In the genomic region with DNA sequence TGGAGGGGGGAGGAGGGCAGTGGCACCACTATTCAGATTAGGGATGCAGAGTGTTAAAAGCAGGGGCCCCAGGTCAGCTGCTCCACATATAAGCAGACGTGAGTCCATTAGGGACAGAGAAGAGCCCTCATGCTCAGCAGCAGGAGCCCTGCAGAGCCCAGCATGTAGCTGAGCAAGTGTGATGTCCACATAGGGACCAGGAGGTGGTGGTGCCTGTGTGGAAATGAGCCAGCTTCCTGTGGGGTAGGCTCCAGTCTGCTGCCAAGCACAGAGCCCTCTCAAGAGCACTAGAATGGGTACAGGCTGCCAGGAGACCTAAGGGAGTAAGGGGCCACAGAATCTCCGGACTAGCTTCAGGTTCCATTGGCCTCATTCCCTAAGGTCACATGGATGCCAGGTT, we compare ENCODE assay signal across 31 cellular contexts. TPM values are rescaled to one million over a fixed set of nuclear protein-coding genes. Genes with fewer than 3 reads are reported as not detected.
DNase-seq lines count a peak whose midpoint lies in the region; ATAC-seq, FAIRE-seq and TF ChIP-seq lines count a peak whose summit lies in the region.
"Had no signal": no experiment of that assay in that cellular context is flagged by ENCODE, and none has a peak within 500 bp of the region (broad histone marks: within the 10 kb centered on the region; RNA-seq: fewer than 3 reads in every experiment).

No MANE protein-coding gene starts in this region.

- H2BK12ac ChIP-seq in H1 (ENCODE audit: low read depth, low read length): peak overlapping the region; percentile 33; the same call in 1 of the 2 replicates

- no peak overlapping the region for H2BK20ac ChIP-seq in H1 (ENCODE audit: low read length)

- CTCF ChIA-PET in activated CD8-positive, alpha-beta memory T cell treated with anti-CD3 and anti-CD28 coated beads, Interleukin-2, amount 10 ng/mL, durations not matched to agents 7 days and 5 days (lab: Charles Lee): interaction anchor here (0.7 to 4.0 kb wide), 16 partner anchors 7 to 166 kb away, joined by 3 to 32 read pairs (median 4); a partner anchor contains a TSS
- CTCF ChIA-PET in H1 (lab: Charles Lee; ENCODE audit: partially characterized antibody): interaction anchor here (0.6 to 7.5 kb wide), 10 partner anchors 11 to 285 kb away, joined by 3 to 46 read pairs (median 5); a partner anchor contains a TSS
- CTCF ChIA-PET in SK-N-SH (lab: Yijun Ruan, JAX): interaction anchor here (0.6 to 1.9 kb wide), 3 partner anchors 17 to 1973 kb away, joined by 3 to 6 read pairs (median 4); no protein-coding TSS in a partner anchor

- WGBS in H1 (ENCODE audit: extremely low coverage in 1 of 2, insufficient coverage in 1 of 2, insufficient read length in 1 of 2, insufficient replicate concordance in 2 of 2, low coverage in 1 of 2, low lambda C conversion rate in 2 of 2, missing lambda C conversion rate in 1 of 2), 2 experiments: 78% methylated on average over 2 of the region's 2 CpGs; no CpG with 5 or more reads in 1 of the 2 experiments
- 69 to 75% methylated on average over 2 of the region's 2 CpGs for WGBS in lower leg skin, 2 donors
- WGBS in SK-N-SH (ENCODE audit: low lambda C conversion rate): 100% methylated on average over 1 of the region's 2 CpGs

- H3K9me3 ChIP-seq in H1 (ENCODE audit: insufficient read depth in 2 of 2, low read depth in 1 of 2, low read length in 1 of 2) (no peaks in the 10 kb centered on the region), SK-N-SH (no peaks in the 10 kb centered on the region)
- H3K9me3 ChIP-seq: esophagus squamous epithelium, left lung, stomach had no signal

- H3K27me3 Mint-ChIP-seq in activated CD8-positive, alpha-beta memory T cell treated with anti-CD3 and anti-CD28 coated beads, Interleukin-2, amount 10 ng/mL, durations not matched to agents 7 days and 5 days: peaks cover 7% of the 10 kb centered on the region

- no peak overlapping the region for H3K56ac ChIP-seq in H1 (replicated peaks; ENCODE audit: insufficient read length, low read depth, low read length)

- no peak overlapping the region for H3K4ac ChIP-seq in H1 (replicated peaks; ENCODE audit: insufficient read length, low read depth, low read length)

- no peaks in the 10 kb centered on the region for H3K36me3 ChIP-seq in H1 (ENCODE audit: control insufficient read depth in 2 of 4, insufficient read depth in 4 of 4, low read length in 3 of 4)
- H3K36me3 ChIP-seq in SK-N-SH (replicated peaks in 1 of 2; ENCODE audit: control insufficient read depth in 1 of 2, insufficient read depth in 2 of 2, low read length in 1 of 2): no peaks in the 10 kb centered on the region
- H3K36me3 ChIP-seq: brain microvascular endothelial cell, esophagus squamous epithelium, left lung, Peyer's patch, stomach had no signal

- H3K23me2 ChIP-seq in H1 (ENCODE audit: low read depth, low read length): peaks cover 3% of the 10 kb centered on the region; the same call in 1 of the 2 replicates

- TF ChIP-seq RAD21 in H1 (IDR thresholded peaks at IDR 0.05 in 1 of 2, conservative IDR thresholded peaks at IDR 0.05 in 1 of 2; ENCODE audit: low read depth in 2 of 2, low read length in 2 of 2) (no peak), SK-N-SH (IDR thresholded peaks at IDR 0.05; ENCODE audit: low read length) (no peak)

- no peak overlapping the region for H3K18ac ChIP-seq in H1 (ENCODE audit: extremely low read depth, low read length)

- H3K9ac ChIP-seq in H1 (replicated peaks in 1 of 4; ENCODE audit: extremely low read depth in 1 of 4, low read depth in 3 of 4, low read length in 3 of 4) (no peak overlapping the region), SK-N-SH (no peak overlapping the region)

- TF ChIP-seq CTCF in H1 (IDR thresholded peaks at IDR 0.05; ENCODE audit: control extremely low read depth in 1 of 3, insufficient read depth in 1 of 3, low read depth in 1 of 3, low read length in 3 of 3): no peak
- TF ChIP-seq CTCF in lower leg skin (IDR thresholded peaks at IDR 0.05): no peak
- no peak for TF ChIP-seq CTCF in SK-N-SH (IDR thresholded peaks at IDR 0.05)

- H3K4me1 Mint-ChIP-seq in activated CD8-positive, alpha-beta memory T cell treated with anti-CD3 and anti-CD28 coated beads, Interleukin-2, amount 10 ng/mL, durations not matched to agents 7 days and 5 days: peaks cover 74% of the 10 kb centered on the region

- no peak overlapping the region for H4K91ac ChIP-seq in H1 (replicated peaks; ENCODE audit: insufficient read length, low read length)

- H3K23ac ChIP-seq in H1 (ENCODE audit: insufficient read length): no peak overlapping the region

- H2BK5ac ChIP-seq in H1 (ENCODE audit: low read depth, low read length): no peak overlapping the region

- H3K9me3 Mint-ChIP-seq in activated CD8-positive, alpha-beta memory T cell treated with anti-CD3 and anti-CD28 coated beads, Interleukin-2, amount 10 ng/mL, durations not matched to agents 7 days and 5 days (ENCODE audit: low read depth): peaks cover 10% of the 10 kb centered on the region

- H3K14ac ChIP-seq in H1 (ENCODE audit: insufficient read length): no peak overlapping the region

- H4K8ac ChIP-seq in H1 (ENCODE audit: extremely low read depth, insufficient read depth, low read length): no peak overlapping the region

- H2AK5ac ChIP-seq in H1 (ENCODE audit: low read depth, low read length): no peak overlapping the region

- H3K79me1 ChIP-seq in H1 (ENCODE audit: low read depth, low read length): no peaks in the 10 kb centered on the region

- H3K79me2 ChIP-seq in H1 (ENCODE audit: control insufficient read depth in 1 of 2, insufficient read depth in 2 of 2, low read length in 2 of 2) (no peaks in the 10 kb centered on the region), SK-N-SH (ENCODE audit: insufficient read depth) (no peaks in the 10 kb centered on the region)

- no peaks in the 10 kb centered on the region for H3K9me2 ChIP-seq in SK-N-SH

- peak overlapping the region; percentile 19 for H3K4me3 Mint-ChIP-seq in activated CD8-positive, alpha-beta memory T cell treated with anti-CD3 and anti-CD28 coated beads, Interleukin-2, amount 10 ng/mL, durations not matched to agents 7 days and 5 days
- H3K4me3 Mint-ChIP-seq: activated CD4-positive, alpha-beta T cell treated with anti-CD3 and anti-CD28 coated beads, Interleukin-2, amount 10 ng/mL, durations not matched to agents 7 days and 5 days; activated naive CD4-positive, alpha-beta T cell treated with anti-CD3 and anti-CD28 coated beads, Interleukin-2, amount 10 ng/mL, durations not matched to agents 7 days and 5 days; WTC11 had no signal

- H3K4me3 ChIP-seq in H1 (ENCODE audit: extremely low read depth in 1 of 4, insufficient read depth in 2 of 4, low read depth in 3 of 4, low read length in 4 of 4) (no peak overlapping the region), lower leg skin (ENCODE audit: low read depth, poor library complexity, severe bottlenecking) (no peak overlapping the region), SK-N-SH (ENCODE audit: low read depth in 2 of 2, low read length in 1 of 2) (no peak overlapping the region)
- H3K4me3 ChIP-seq: dorsolateral prefrontal cortex, esophagus squamous epithelium, left lung, Peyer's patch, stomach had no signal

- H3K4me1 ChIP-seq in H1 (replicated peaks in 1 of 4; ENCODE audit: control insufficient read depth in 3 of 4, insufficient read depth in 4 of 4, low read length in 3 of 4) (no peaks in the 10 kb centered on the region; a peak in 1 of 7 replicates), SK-N-SH (ENCODE audit: control insufficient read depth in 1 of 2, insufficient read depth in 2 of 2, low read depth in 1 of 2, low read length in 1 of 2) (peaks cover 0 to 6% of the 10 kb centered on the region in 2 experiments; a peak in 1 of 4 replicates)
- H3K4me1 ChIP-seq: foreskin keratinocyte had no signal

- TF ChIP-seq POLR2A in H1 (IDR thresholded peaks at IDR 0.05; ENCODE audit: control extremely low read depth in 1 of 2, low read depth in 2 of 2, low read length in 2 of 2) (no peak), lower leg skin (IDR thresholded peaks at IDR 0.05) (no peak)

- intact Hi-C loops in lower leg skin (cut with DNase I; ENCODE audit: low total_unique reads): no loop called here

- H3K27me3 ChIP-seq in H1 (replicated peaks in 1 of 4; ENCODE audit: control insufficient read depth in 3 of 4, extremely low read depth in 1 of 4, insufficient read depth in 3 of 4, low read length in 3 of 4) (0 out of 7 replicates have a peak, but pooled peaks cover 0 to 1% (median 0%) of the 10 kb centered on the region in 4 experiments), SK-N-SH (ENCODE audit: insufficient read depth) (no peaks in the 10 kb centered on the region; the same call in 1 of the 2 replicates)
- H3K27me3 ChIP-seq: brain microvascular endothelial cell, Peyer's patch had no signal

- no peak overlapping the region for H2AFZ ChIP-seq in H1 (ENCODE audit: low read length)
- no peak overlapping the region for H2AFZ ChIP-seq in SK-N-SH (ENCODE audit: low read depth)

- peaks cover 14% of the 10 kb centered on the region for H3K36me3 Mint-ChIP-seq in activated CD8-positive, alpha-beta memory T cell treated with anti-CD3 and anti-CD28 coated beads, Interleukin-2, amount 10 ng/mL, durations not matched to agents 7 days and 5 days
- H3K36me3 Mint-ChIP-seq: activated naive CD4-positive, alpha-beta T cell treated with anti-CD3 and anti-CD28 coated beads, Interleukin-2, amount 10 ng/mL, durations not matched to agents 7 days and 5 days; WTC11 had no signal

- H3K27ac ChIP-seq in H1 (ENCODE audit: low read depth, low read length) (no peak overlapping the region), SK-N-SH (ENCODE audit: low read depth in 2 of 2, low read length in 1 of 2) (no peak overlapping the region)
- H3K27ac ChIP-seq: 22Rv1, brain microvascular endothelial cell, dorsolateral prefrontal cortex, esophagus squamous epithelium, foreskin keratinocyte, left lung, Peyer's patch, stomach had no signal

- no peak overlapping the region for H3K4me2 ChIP-seq in H1 (ENCODE audit: insufficient read depth in 1 of 2, low read depth in 2 of 2, low read length in 2 of 2)
- no peak overlapping the region for H3K4me2 ChIP-seq in SK-N-SH

- no peak overlapping the region for H2BK15ac ChIP-seq in H1 (ENCODE audit: low read length)

- H4K5ac ChIP-seq in H1 (ENCODE audit: insufficient read length, low read depth, low read length): no peak overlapping the region

- FAIRE-seq in H1 (lab: Jason Lieb, UNC): no peak
- FAIRE-seq: urothelium cell line had no signal

- no peaks in the 10 kb centered on the region for H3F3A ChIP-seq in SK-N-SH (replicated peaks; ENCODE audit: insufficient read depth)

- peak overlapping the region; percentile 82 for H3K27ac Mint-ChIP-seq in activated CD8-positive, alpha-beta memory T cell treated with anti-CD3 and anti-CD28 coated beads, Interleukin-2, amount 10 ng/mL, durations not matched to agents 7 days and 5 days
- H3K27ac Mint-ChIP-seq: activated naive CD4-positive, alpha-beta T cell treated with anti-CD3 and anti-CD28 coated beads, Interleukin-2, amount 10 ng/mL, durations not matched to agents 7 days and 5 days; WTC11 had no signal

- peak; percentile 22 for DNase-seq in DMS 273 (lab: John Stamatoyannopoulos, UW; ENCODE audit: unreplicated experiment)
- no peak for DNase-seq in DMS 273 treated with DMSO at 0.1 percent for 48 hours (lab: John Stamatoyannopoulos, UW)
- DNase-seq in activated CD8-positive, alpha-beta memory T cell treated with anti-CD3 and anti-CD28 coated beads, Interleukin-2, amount 10 ng/mL, durations not matched to agents 7 days and 5 days: peak; percentile 68
- DNase-seq in activated CD8-positive, alpha-beta memory T cell treated with anti-CD3 and anti-CD28 coated beads, Interleukin-2, amount 50 U/mL, for 4 hours: no peak
- DNase-seq in RPMI8226: peak; percentile 76
- no peak for DNase-seq in H1 (ENCODE audit: low read depth in 1 of 2, low spot score in 2 of 2)
- no peak for DNase-seq in lower leg skin (ENCODE audit: low spot score in 2 of 2)
- no peak for DNase-seq in SK-N-SH
- DNase-seq: activated CD8-positive, alpha-beta memory T cell treated with anti-CD3 and anti-CD28 coated beads, Interleukin-2, amount 50 U/mL, for 48 hours; brain microvascular endothelial cell; C1 segment of cervical spinal cord; Calu3; dorsolateral prefrontal cortex; esophagus squamous epithelium; islet precursor cell; left lung; NCI-H1105; NCI-H524 treated with DMSO at 0.1 percent for 48 hours; SHP77 treated with DMSO at 0.1 percent for 48 hours; stomach had no signal

- peak; percentile 14 for ATAC-seq in activated CD8-positive, alpha-beta memory T cell treated with anti-CD3 and anti-CD28 coated beads, Interleukin-2, amount 10 ng/mL, durations not matched to agents 7 days and 5 days
- ATAC-seq: WTC11 had no signal

- TF ChIP-seq EP300 in H1 (IDR thresholded peaks at IDR 0.05; ENCODE audit: borderline replicate concordance in 1 of 2, low read depth in 2 of 2, low read length in 2 of 2) (no peak), SK-N-SH (IDR thresholded peaks at IDR 0.05; ENCODE audit: borderline replicate concordance in 1 of 2, low read depth in 1 of 2, low read length in 1 of 2) (no peak)

- no peak overlapping the region for H2BK120ac ChIP-seq in H1 (replicated peaks; ENCODE audit: low read depth, low read length)

- POLR2A ChIA-PET in H1 (lab: Charles Lee; ENCODE audit: partially characterized antibody): interaction anchor here (1.0 kb wide), 2 partner anchors 9 to 92 kb away, joined by 3 read pairs; no protein-coding TSS in a partner anchor
- POLR2A ChIA-PET in SK-N-SH (lab: Yijun Ruan, JAX): interaction anchor here (0.6 kb wide), 1 partner anchor 569 kb away, joined by 4 read pairs; no protein-coding TSS in a partner anchor

- H4K20me1 ChIP-seq in H1 (replicated peaks in 1 of 2; ENCODE audit: control insufficient read depth in 1 of 2, insufficient read depth in 2 of 2, low read length in 2 of 2) (no peaks in the 10 kb centered on the region), SK-N-SH (ENCODE audit: insufficient read depth) (no peaks in the 10 kb centered on the region)

RNA-seq across cellular contexts. Expression of a gene that starts 57.9 kb away (rescaled TPM):
- total RNA-seq in activated CD8-positive, alpha-beta memory T cell treated with anti-CD3 and anti-CD28 coated beads, Interleukin-2, amount 10 ng/mL, durations not matched to agents 7 days and 5 days: not detected
- total RNA-seq in H1 (2021; fragmentation: NEBNext Ultra II Directional; extraction: Animal tissue kit (Norgen Biotek cat#: 25700)): not detected in 2 replicates
- 0.31 TPM in 1 of 2 replicates, not detected in the other for polyA plus RNA-seq in H1 (2011; rRNA removed)
- polyA plus RNA-seq in H1 (2011; cell fraction: cytosol; rRNA removed): not detected
- not detected for polyA plus RNA-seq in H1 (2011; cell fraction: nucleus; rRNA removed)
- polyA plus RNA-seq in H1 (2012, experiment 1 of 2): not detected in 4 replicates
- not detected for polyA plus RNA-seq in H1 (2012, experiment 2 of 2)
- polyA plus RNA-seq in H1 (2013, experiment 1 of 2): not detected
- polyA plus RNA-seq in H1 (2013, experiment 2 of 2): not detected
- polyA minus RNA-seq in H1 (2011; rRNA and poly(A)+ RNA removed): not detected in 2 replicates
- not detected for polyA minus RNA-seq in H1 (2011; cell fraction: cytosol; rRNA and poly(A)+ RNA removed)
- polyA minus RNA-seq in H1 (2011; cell fraction: nucleus; rRNA and poly(A)+ RNA removed): not detected
- not detected for total RNA-seq in lower leg skin
- not detected in 2 replicates for polyA plus RNA-seq in SK-N-SH (2012; rRNA removed)
- not detected in 2 replicates for polyA plus RNA-seq in SK-N-SH (2012; cell fraction: cytosol; rRNA removed)
- polyA plus RNA-seq in SK-N-SH (2012; cell fraction: nucleus; rRNA removed): not detected in 2 replicates
- total RNA-seq: activated CD4-positive, alpha-beta T cell treated with anti-CD3 and anti-CD28 coated beads, Interleukin-2, amount 10 ng/mL, durations not matched to agents 7 days and 5 days; Calu3; chondrocyte; Daoy; dorsolateral prefrontal cortex; esophagus squamous epithelium; foreskin keratinocyte; H4; left lung; mesenteric fat pad; Peyer's patch; stomach; WTC11 had no signal
- polyA plus RNA-seq: foreskin keratinocyte, stomach had no signal

Comparison
In these comparisons a context has a peak if more than half of its experiments do, and no peak if none do; other contexts are left out.
1. DNase-seq: peak in DMS 273 (single experiment), activated CD8-positive, alpha-beta memory T cell treated with anti-CD3 and anti-CD28 coated beads, Interleukin-2, amount 10 ng/mL, durations not matched to agents 7 days and 5 days (single experiment) and RPMI8226 (single experiment); none in DMS 273 treated with DMSO at 0.1 percent for 48 hours (single experiment), activated CD8-positive, alpha-beta memory T cell treated with anti-CD3 and anti-CD28 coated beads, Interleukin-2, amount 50 U/mL, for 4 hours (single experiment), H1 (0 of 2), lower leg skin (0 of 2) and SK-N-SH (single experiment).